In genomic region chr10:131211556-131211955, GRCh38 we compare ENCODE assay signal across 18 cellular contexts.
"Had no signal": no experiment of that assay in that cellular context is flagged by ENCODE, and none has a peak within 500 bp of the region (broad histone marks: within the 10 kb centered on the region; RNA-seq: fewer than 3 reads in every experiment).

No MANE protein-coding gene starts in this region.

- H3K4me1 ChIP-seq: breast epithelium, uterus had no signal

- H3K4me1 Mint-ChIP-seq: activated CD4-positive, alpha-beta T cell treated with anti-CD3 and anti-CD28 coated beads for 36 hours; activated naive CD4-positive, alpha-beta T cell treated with anti-CD3 and anti-CD28 coated beads, Interleukin-2, amount 50 U/mL, for 24 hours; stimulated activated naive B cell treated with anti-CD40 and anti-IgM and Interleukin-4, amounts not matched to agents 10 μg/mL and 1 μg/mL and 100 μg/mL, for 72 hours had no signal

- H3K4me3 ChIP-seq: breast epithelium, thyroid gland, uterus had no signal

- H3K36me3 Mint-ChIP-seq: activated naive CD4-positive, alpha-beta T cell treated with anti-CD3 and anti-CD28 coated beads, Interleukin-2, amount 50 U/mL, for 24 hours; stimulated activated naive B cell treated with anti-CD40 and anti-IgM and Interleukin-4, amounts not matched to agents 10 μg/mL and 1 μg/mL and 100 μg/mL, for 72 hours had no signal

- ATAC-seq: activated CD4-positive, alpha-beta T cell treated with anti-CD3 and anti-CD28 coated beads for 36 hours; left lobe of liver; stimulated activated naive B cell treated with anti-CD40 and anti-IgM and Interleukin-4, amounts not matched to agents 10 μg/mL and 1 μg/mL and 100 μg/mL, for 72 hours had no signal

- H3K27ac ChIP-seq: breast epithelium, uterus had no signal

- H3K27me3 ChIP-seq: breast epithelium, thyroid gland, uterus had no signal

- H3K9me3 Mint-ChIP-seq: activated naive CD4-positive, alpha-beta T cell treated with anti-CD3 and anti-CD28 coated beads, Interleukin-2, amount 50 U/mL, for 24 hours; activated T-cell treated with anti-CD3 and anti-CD28 coated beads, Interleukin-2, amount 50 U/mL, for 24 hours; activated T-helper 2 cell treated with anti-CD3 and anti-CD28 coated beads, Interferon-gamma antibody, Interleukin-2, Interleukin-4, amounts not matched to agents 10 μg/mL and 5 μg/mL and 100 μg/mL, durations not matched to agents 14 hours and 24 hours and 36 hours; nephron progenitor cell; stimulated activated naive B cell treated with anti-CD40 and anti-IgM and Interleukin-4, amounts not matched to agents 10 μg/mL and 1 μg/mL and 100 μg/mL, for 72 hours; T-helper 2 cell treated with Interferon-gamma antibody and Interleukin-4, amounts not matched to agents 5 μg/mL and 100 μg/mL, for 36 hours had no signal

- FAIRE-seq: astrocyte, TTC549 had no signal

- H3K9me3 ChIP-seq: breast epithelium, thyroid gland, uterus had no signal

- H3K36me3 ChIP-seq: breast epithelium, thyroid gland, uterus had no signal

- H3K27me3 Mint-ChIP-seq: activated CD4-positive, alpha-beta T cell treated with anti-CD3 and anti-CD28 coated beads for 36 hours; activated naive CD4-positive, alpha-beta T cell treated with anti-CD3 and anti-CD28 coated beads, Interleukin-2, amount 50 U/mL, for 24 hours; activated T-cell treated with anti-CD3 and anti-CD28 coated beads, Interleukin-2, amount 50 U/mL, for 24 hours had no signal

- DNase-seq: activated CD4-positive, alpha-beta T cell treated with anti-CD3 and anti-CD28 coated beads for 36 hours; activated CD4-positive, alpha-beta T cell treated with anti-CD3 and anti-CD28 coated beads, Interleukin-2, amount 50 U/mL, for 48 hours; activated T-cell treated with anti-CD3 and anti-CD28 coated beads, Interleukin-2, amount 50 U/mL, for 24 hours; dermis blood vessel endothelial cell; foreskin fibroblast; nephron progenitor cell; nucleus accumbens; retina; stimulated activated naive B cell treated with anti-CD40 and anti-IgM and Interleukin-4, amounts not matched to agents 10 μg/mL and 1 μg/mL and 100 μg/mL, for 72 hours; thyroid gland had no signal

- H3K4me3 Mint-ChIP-seq: activated CD4-positive, alpha-beta T cell treated with anti-CD3 and anti-CD28 coated beads for 36 hours; activated naive CD4-positive, alpha-beta T cell treated with anti-CD3 and anti-CD28 coated beads, Interleukin-2, amount 50 U/mL, for 24 hours; activated T-cell treated with anti-CD3 and anti-CD28 coated beads, Interleukin-2, amount 50 U/mL, for 24 hours; nephron progenitor cell; stimulated activated naive B cell treated with anti-CD40 and anti-IgM and Interleukin-4, amounts not matched to agents 10 μg/mL and 1 μg/mL and 100 μg/mL, for 72 hours; T-helper 2 cell treated with Interferon-gamma antibody and Interleukin-4, amounts not matched to agents 5 μg/mL and 100 μg/mL, for 36 hours had no signal

- H3K27ac Mint-ChIP-seq: activated CD4-positive, alpha-beta T cell treated with anti-CD3 and anti-CD28 coated beads for 36 hours; activated naive CD4-positive, alpha-beta T cell treated with anti-CD3 and anti-CD28 coated beads, Interleukin-2, amount 50 U/mL, for 24 hours; activated T-cell treated with anti-CD3 and anti-CD28 coated beads, Interleukin-2, amount 50 U/mL, for 24 hours; activated T-helper 2 cell treated with anti-CD3 and anti-CD28 coated beads, Interferon-gamma antibody, Interleukin-2, Interleukin-4, amounts not matched to agents 10 μg/mL and 5 μg/mL and 100 μg/mL, durations not matched to agents 14 hours and 24 hours and 36 hours; nephron progenitor cell; stimulated activated naive B cell treated with anti-CD40 and anti-IgM and Interleukin-4, amounts not matched to agents 10 μg/mL and 1 μg/mL and 100 μg/mL, for 72 hours; T-helper 2 cell treated with Interferon-gamma antibody and Interleukin-4, amounts not matched to agents 5 μg/mL and 100 μg/mL, for 36 hours had no signal
